8 cellular contexts compared by ENCODE assay signal in genomic region chr11:5624489-5625278, GRCh38. TPM values are rescaled to one million over a fixed set of nuclear protein-coding genes. Genes with fewer than 3 reads are reported as not detected.
DNase-seq lines count a peak whose midpoint lies in the region; ATAC-seq and FAIRE-seq lines count a peak whose summit lies in the region.

TSS of gene TRIM34 (plus strand) at chr11:5625001. CDS start at chr11:5632332, 7,331 bp downstream.

- H3K27ac Mint-ChIP-seq in activated naive CD4-positive, alpha-beta T cell treated with anti-CD3 and anti-CD28 coated beads, Interleukin-2, amount 10 ng/mL, durations not matched to agents 7 days and 5 days, result peak within 1 kb of the TSS; percentile 84

- H3K9me3 ChIP-seq in trophoblast cell (ENCODE audit: insufficient read depth, low read depth, low read length), result no peaks in the 10 kb centered on the region

- no peaks in the 10 kb centered on the region for H3K27me3 Mint-ChIP-seq in activated naive CD4-positive, alpha-beta T cell treated with anti-CD3 and anti-CD28 coated beads, Interleukin-2, amount 10 ng/mL, durations not matched to agents 7 days and 5 days

- peaks cover 12% of the 10 kb centered on the region in 2 experiments for H3K4me1 ChIP-seq in trophoblast cell (ENCODE audit: control insufficient read depth in 1 of 2, insufficient read depth in 2 of 2, low read length in 2 of 2)

- H3K27ac ChIP-seq in trophoblast cell (ENCODE audit: low read depth, low read length), result no peak within 1 kb of the TSS

- FAIRE-seq in urothelium cell line (lab: Jason Lieb, UNC), result no peak

- H3K4ac ChIP-seq in trophoblast cell (ENCODE audit: low read depth, low read length), result no peak within 1 kb of the TSS

- no CpG with 5 or more reads among the region's 7 CpGs for WGBS in trophoblast cell (ENCODE audit: extremely low coverage, insufficient coverage, insufficient read length)

- no peak within 1 kb of the TSS for H4K12ac ChIP-seq in trophoblast cell (ENCODE audit: low read depth, low read length)

- H2BK12ac ChIP-seq in trophoblast cell (ENCODE audit: low read length), result no peak within 1 kb of the TSS

- H4K8ac ChIP-seq in trophoblast cell (ENCODE audit: low read depth, low read length), result peak within 1 kb of the TSS; percentile 21

- peak within 1 kb of the TSS; percentile 80 for H3K4me3 Mint-ChIP-seq in activated naive CD4-positive, alpha-beta T cell treated with anti-CD3 and anti-CD28 coated beads, Interleukin-2, amount 10 ng/mL, durations not matched to agents 7 days and 5 days

- no peak within 1 kb of the TSS for H3K4me3 ChIP-seq in trophoblast cell (ENCODE audit: low read depth, low read length)

- H2BK5ac ChIP-seq in trophoblast cell (ENCODE audit: low read depth, low read length, poor library complexity), result no peak within 1 kb of the TSS

- peak within 1 kb of the TSS; percentile 15 for H2AFZ ChIP-seq in trophoblast cell (ENCODE audit: insufficient read depth, low read length, poor library complexity)

- no peak within 1 kb of the TSS for H3K14ac ChIP-seq in trophoblast cell (ENCODE audit: low read length)

- no peaks in the 10 kb centered on the region for H3K27me3 ChIP-seq in trophoblast cell (ENCODE audit: insufficient read depth, low read length)

- CTCF ChIA-PET in activated naive CD4-positive, alpha-beta T cell treated with anti-CD3 and anti-CD28 coated beads, Interleukin-2, amount 10 ng/mL, durations not matched to agents 7 days and 5 days (lab: Charles Lee), result interaction anchor here (0.7 to 1.1 kb wide), 2 partner anchors 25 to 60 kb away, joined by 3 to 4 read pairs; partner anchors contain the start of gene TRIM5

- peak; percentile 97 for ATAC-seq in HG03097 (IDR thresholded peaks at IDR 0.05; ENCODE audit: low FRiP score, unreplicated experiment)

- peaks cover 12% of the 10 kb centered on the region for H3K36me3 Mint-ChIP-seq in activated naive CD4-positive, alpha-beta T cell treated with anti-CD3 and anti-CD28 coated beads, Interleukin-2, amount 10 ng/mL, durations not matched to agents 7 days and 5 days

- H3K23ac ChIP-seq in trophoblast cell (ENCODE audit: low read length), result no peak within 1 kb of the TSS

- peaks cover 44% of the 10 kb centered on the region for H3K4me1 Mint-ChIP-seq in activated naive CD4-positive, alpha-beta T cell treated with anti-CD3 and anti-CD28 coated beads, Interleukin-2, amount 10 ng/mL, durations not matched to agents 7 days and 5 days

- no peak within 1 kb of the TSS for H2AK5ac ChIP-seq in trophoblast cell (ENCODE audit: low read length)

- H2BK120ac ChIP-seq in trophoblast cell (ENCODE audit: insufficient read depth, low read length, poor library complexity), result no peak within 1 kb of the TSS

- H3K18ac ChIP-seq in trophoblast cell (ENCODE audit: low read length), result no peak within 1 kb of the TSS

- no peak within 1 kb of the TSS for H3K9ac ChIP-seq in trophoblast cell (ENCODE audit: low read length)

- H3K36me3 ChIP-seq in trophoblast cell (ENCODE audit: control insufficient read depth in 1 of 2, insufficient read depth in 2 of 2, low read length in 2 of 2), result no peaks in the 10 kb centered on the region

- no peaks in the 10 kb centered on the region for H3K9me3 Mint-ChIP-seq in activated naive CD4-positive, alpha-beta T cell treated with anti-CD3 and anti-CD28 coated beads, Interleukin-2, amount 10 ng/mL, durations not matched to agents 7 days and 5 days

- DNase-seq in DMS153 treated with DMSO at 0.1 percent for 48 hours (lab: John Stamatoyannopoulos, UW; ENCODE audit: unreplicated experiment), result peak; percentile 2
- no peak for DNase-seq in DMS153 (lab: John Stamatoyannopoulos, UW)
- peak; percentile 80 for DNase-seq in RPMI8226
- peak; percentile 79 for DNase-seq in activated naive CD4-positive, alpha-beta T cell treated with anti-CD3 and anti-CD28 coated beads, Interleukin-2, amount 10 ng/mL, durations not matched to agents 7 days and 5 days
- DNase-seq in glomerular endothelial cell (ENCODE audit: extremely low read depth, low read depth, low spot score), result peak; percentile 31
- peak; percentile 22 to 44 for DNase-seq in trophoblast cell
- DNase-seq in urothelium cell line (ENCODE audit: low spot score), result peak; percentile 60

- H4K91ac ChIP-seq in trophoblast cell (ENCODE audit: low read depth, low read length), result no peak within 1 kb of the TSS

- H3K79me1 ChIP-seq in trophoblast cell (ENCODE audit: low read length), result peaks cover 15% of the 10 kb centered on the region

- H3K79me2 ChIP-seq in trophoblast cell (ENCODE audit: control insufficient read depth, insufficient read depth, low read length, poor library complexity), result no peaks in the 10 kb centered on the region

- peak within 1 kb of the TSS; percentile 57 for H3K4me2 ChIP-seq in trophoblast cell (ENCODE audit: low read length)

RNA-seq across cellular contexts. Expression of gene TRIM34, which starts in this region (rescaled TPM):
- 9.2 and 12.1 TPM in 2 replicates for total RNA-seq in glomerular endothelial cell
- polyA plus RNA-seq in trophoblast cell (2013), result 7.3 and 8.8 TPM in 2 replicates
